Comparison of ENCODE assay signal across 24 cellular contexts in the genomic region with DNA sequence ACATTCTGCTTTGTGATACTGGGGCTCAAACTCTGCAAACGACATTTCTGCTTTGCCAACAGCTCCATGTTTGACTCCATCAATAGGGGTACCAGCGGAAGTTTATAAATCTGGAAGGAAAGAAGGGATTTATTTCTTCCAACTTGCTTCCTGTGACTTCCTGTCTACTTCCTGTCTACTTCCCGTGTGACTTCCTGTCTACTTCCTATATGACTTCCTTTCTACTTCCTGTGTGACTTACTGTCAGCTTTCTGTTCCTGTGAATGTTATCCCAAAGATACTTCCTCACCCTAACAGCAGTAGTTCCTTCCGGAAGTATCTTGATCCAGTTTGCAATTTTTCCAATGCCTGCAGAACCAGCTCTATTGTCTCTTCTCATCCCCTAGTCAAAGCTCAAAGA.
"Had no signal": no experiment of that assay in that cellular context is flagged by ENCODE, and none has a peak within 500 bp of the region (broad histone marks: within the 10 kb centered on the region; RNA-seq: fewer than 3 reads in every experiment).

No MANE protein-coding gene starts in this region.

- H3K27me3 ChIP-seq: heart right ventricle, sigmoid colon, testis, uterus had no signal

- H3K9me3 ChIP-seq: heart right ventricle, sigmoid colon, testis, uterus had no signal

- H3K4me3 ChIP-seq: coronary artery, heart right ventricle, sigmoid colon, smooth muscle cell, testis, uterus had no signal

- H3K27ac ChIP-seq: coronary artery, epithelial cell of prostate, heart right ventricle, sigmoid colon, testis, uterus had no signal

- H3K4me1 ChIP-seq: sigmoid colon, testis, uterus had no signal

- H3K36me3 ChIP-seq: heart right ventricle, sigmoid colon, uterus had no signal

- H3K4me2 ChIP-seq: smooth muscle cell had no signal

- ATAC-seq: activated T-cell treated with anti-CD3 and anti-CD28 coated beads, Interleukin-2, amount 50 U/mL, for 72 hours; heart right ventricle; left cardiac atrium; stimulated activated memory B cell treated with anti-CD40 and anti-IgM and Interleukin-4, amounts not matched to agents 10 μg/mL and 1 μg/mL and 100 μg/mL, for 72 hours had no signal

- DNase-seq: activated CD4-positive, alpha-beta memory T cell treated with anti-CD3 and anti-CD28 coated beads, Interleukin-2, amount 10 ng/mL, durations not matched to agents 7 days and 5 days; activated CD4-positive, alpha-beta T cell treated with anti-CD3 and anti-CD28 coated beads for 4 hours; activated CD4-positive, CD25-positive, alpha-beta regulatory T cell; activated effector memory CD4-positive, alpha-beta T cell treated with Interleukin-2 at 50 U/mL for 16 hours; activated naive CD4-positive, alpha-beta T cell treated with anti-CD3 and anti-CD28 coated beads for 36 hours; activated naive CD8-positive, alpha-beta T cell treated with anti-CD3 and anti-CD28 coated beads, Interleukin-2, amount 10 ng/mL, durations not matched to agents 7 days and 5 days; activated T-cell treated with anti-CD3 and anti-CD28 coated beads, Interleukin-2, amount 50 U/mL, for 72 hours; amniotic stem cell; foreskin fibroblast; heart right ventricle; islet precursor cell; left cardiac atrium; nucleus accumbens; sigmoid colon; stimulated activated CD4-positive, alpha-beta T cell treated with anti-CD3 and anti-CD28 coated beads, Interleukin-15, amount 100 ng/mL, for 24 hours; T1000; testis; trophoblast cell; uterus had no signal

- FAIRE-seq: bronchial epithelial cell had no signal
